17 cellular contexts compared by ENCODE assay signal in the genomic region with DNA sequence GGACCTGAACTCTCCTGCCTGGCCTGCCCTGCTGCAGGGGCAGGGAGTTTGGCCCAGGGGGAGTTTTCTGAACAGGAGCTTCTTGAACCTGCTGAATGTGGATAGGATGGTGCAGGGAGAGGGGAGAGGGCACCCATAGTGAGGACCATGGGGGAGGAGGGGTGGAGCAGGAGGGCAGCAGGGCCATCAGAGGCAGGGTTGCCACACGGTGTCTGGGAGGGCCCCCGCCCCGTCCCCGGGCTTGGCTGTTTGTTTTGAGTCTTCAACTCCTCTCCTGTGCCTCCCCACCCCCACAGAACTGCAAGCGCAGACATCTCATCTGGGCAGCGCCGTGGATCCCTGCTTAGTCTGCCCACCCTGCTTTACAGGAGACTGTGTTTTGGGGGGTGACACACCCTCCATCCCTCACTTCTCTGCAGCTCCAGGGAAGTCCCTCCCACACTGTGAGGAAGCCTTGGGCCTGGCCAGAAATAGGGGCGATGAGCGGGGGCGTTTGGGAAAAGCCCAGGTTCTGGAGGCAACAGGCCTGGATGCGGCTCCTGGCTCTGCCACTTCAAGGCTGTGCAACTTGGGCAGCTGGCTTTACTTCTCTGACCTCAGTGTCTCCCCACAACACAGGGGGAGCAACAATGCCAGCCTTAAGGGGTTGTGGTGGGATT. TPM values are rescaled to one million over a fixed set of nuclear protein-coding genes. Genes with fewer than 3 reads are reported as not detected.
DNase-seq lines count a peak whose midpoint lies in the region; ATAC-seq and TF ChIP-seq lines count a peak whose summit lies in the region.
"Had no signal": no experiment of that assay in that cellular context is flagged by ENCODE, and none has a peak within 500 bp of the region (broad histone marks: within the 10 kb centered on the region; RNA-seq: fewer than 3 reads in every experiment).

No MANE protein-coding gene starts in this region.

- H3K9me3 ChIP-seq in iPS-15b (ENCODE audit: control insufficient read depth, insufficient read depth, low read length) = no peaks in the 10 kb centered on the region
- H3K9me3 ChIP-seq in spleen = no peaks in the 10 kb centered on the region
- H3K9me3 ChIP-seq: A549, SJSA1 had no signal

- ATAC-seq in HG03432 (IDR thresholded peaks at IDR 0.05; ENCODE audit: unreplicated experiment) = no peak
- ATAC-seq: A549, PC-3 had no signal

- no peaks in the 10 kb centered on the region for H3K27me3 ChIP-seq in iPS-15b (ENCODE audit: control insufficient read depth, insufficient read depth, low read length)
- H3K27me3 ChIP-seq in spleen (replicated peaks in 1 of 7) = peaks cover 0 to 36% (median 0%) of the 10 kb centered on the region in 7 donors

- no peak overlapping the region for H3K4me3 Mint-ChIP-seq in CD14-positive monocyte
- H3K4me3 Mint-ChIP-seq in T-helper 2 cell treated with Interferon-gamma antibody and Interleukin-4, amounts not matched to agents 5 μg/mL and 100 μg/mL, for 36 hours = no peak overlapping the region
- H3K4me3 Mint-ChIP-seq in activated T-helper 1 cell treated with anti-CD3 and anti-CD28 coated beads, Interleukin-12 subunit alpha, Interleukin-12 subunit beta, Interleukin-2, Interleukin-4 antibody, amounts not matched to agents 30 ng/mL and 10 ng/mL and 1 ng/mL, durations not matched to agents 14 hours and 24 hours and 36 hours = no peak overlapping the region

- H3K9ac ChIP-seq in iPS-15b (ENCODE audit: low read depth, low read length) = peak overlapping the region; percentile 12

- TF ChIP-seq POLR2A in NB4 (IDR thresholded peaks at IDR 0.05; ENCODE audit: extremely low read depth, insufficient read length) (no peak), spleen (IDR thresholded peaks at IDR 0.05) (no peak)

- 77 to 90% (median 78%) methylated on average over 8 to 11 of the region's 11 CpGs for WGBS in spleen, 5 donors

- H3K27ac ChIP-seq in spleen = peak overlapping the region in 7 of 8 donors; percentile 58 to 79 (median 72)
- H3K27ac ChIP-seq: A549, SJSA1 had no signal

- no peaks in the 10 kb centered on the region for H3K27me3 Mint-ChIP-seq in CD14-positive monocyte (ENCODE audit: low read depth in 3 of 3)
- H3K27me3 Mint-ChIP-seq in T-helper 2 cell treated with Interferon-gamma antibody and Interleukin-4, amounts not matched to agents 5 μg/mL and 100 μg/mL, for 36 hours (ENCODE audit: low read depth) = no peaks in the 10 kb centered on the region
- peaks cover 3% of the 10 kb centered on the region for H3K27me3 Mint-ChIP-seq in activated T-helper 1 cell treated with anti-CD3 and anti-CD28 coated beads, Interleukin-12 subunit alpha, Interleukin-12 subunit beta, Interleukin-2, Interleukin-4 antibody, amounts not matched to agents 30 ng/mL and 10 ng/mL and 1 ng/mL, durations not matched to agents 14 hours and 24 hours and 36 hours (ENCODE audit: insufficient read depth)

- H3K4me3 ChIP-seq in NB4 (ENCODE audit: low read depth, low read length) = no peak overlapping the region
- no peak overlapping the region for H3K4me3 ChIP-seq in iPS-15b (ENCODE audit: low read depth, low read length)
- H3K4me3 ChIP-seq in spleen = no peak overlapping the region
- H3K4me3 ChIP-seq: A549, SJSA1 had no signal

- H3K36me3 ChIP-seq in iPS-15b (ENCODE audit: control insufficient read depth, insufficient read depth, low read length) = no peaks in the 10 kb centered on the region
- peaks cover 0 to 39% (median 0%) of the 10 kb centered on the region in 6 donors for H3K36me3 ChIP-seq in spleen
- H3K36me3 ChIP-seq: SJSA1 had no signal

- peaks cover 53 to 93% of the 10 kb centered on the region in 2 donors for H3K36me3 Mint-ChIP-seq in CD14-positive monocyte
- H3K36me3 Mint-ChIP-seq in T-helper 2 cell treated with Interferon-gamma antibody and Interleukin-4, amounts not matched to agents 5 μg/mL and 100 μg/mL, for 36 hours (ENCODE audit: low read depth) = no peaks in the 10 kb centered on the region
- H3K36me3 Mint-ChIP-seq in activated T-helper 1 cell treated with anti-CD3 and anti-CD28 coated beads, Interleukin-12 subunit alpha, Interleukin-12 subunit beta, Interleukin-2, Interleukin-4 antibody, amounts not matched to agents 30 ng/mL and 10 ng/mL and 1 ng/mL, durations not matched to agents 14 hours and 24 hours and 36 hours (ENCODE audit: low read depth) = no peaks in the 10 kb centered on the region

- TF ChIP-seq CTCF in CD14-positive monocyte (IDR thresholded peaks at IDR 0.05) = no peak
- TF ChIP-seq CTCF in NB4 (IDR thresholded peaks at IDR 0.05; ENCODE audit: low read depth, low read length) = no peak
- no peak for TF ChIP-seq CTCF in spleen (IDR thresholded peaks at IDR 0.05 in 8 of 11, conservative IDR thresholded peaks at IDR 0.05 in 3 of 11)

- peak overlapping the region in 5 of 7 donors; percentile 40 to 82 (median 61) for H3K27ac Mint-ChIP-seq in CD14-positive monocyte
- no peak overlapping the region for H3K27ac Mint-ChIP-seq in T-helper 2 cell treated with Interferon-gamma antibody and Interleukin-4, amounts not matched to agents 5 μg/mL and 100 μg/mL, for 36 hours
- no peak overlapping the region for H3K27ac Mint-ChIP-seq in activated T-helper 1 cell treated with anti-CD3 and anti-CD28 coated beads, Interleukin-12 subunit alpha, Interleukin-12 subunit beta, Interleukin-2, Interleukin-4 antibody, amounts not matched to agents 30 ng/mL and 10 ng/mL and 1 ng/mL, durations not matched to agents 14 hours and 24 hours and 36 hours

- DNase-seq in CD14-positive monocyte (ENCODE audit: low spot score) = no peak
- peak; percentile 54 for DNase-seq in NB4 (ENCODE audit: low read depth)
- DNase-seq in spleen = no peak
- DNase-seq in T-helper 2 cell treated with Interferon-gamma antibody and Interleukin-4, amounts not matched to agents 5 μg/mL and 100 μg/mL, for 36 hours (ENCODE audit: low spot score) = no peak
- no peak for DNase-seq in activated T-helper 1 cell treated with anti-CD3 and anti-CD28 coated beads, Interleukin-12 subunit alpha, Interleukin-12 subunit beta, Interleukin-2, Interleukin-4 antibody, amounts not matched to agents 30 ng/mL and 10 ng/mL and 1 ng/mL, durations not matched to agents 14 hours and 24 hours and 36 hours (ENCODE audit: low spot score)
- DNase-seq: DMS79, KG1, MV-4-11, NCI-H1417, NCI-H187 treated with DMSO at 0.1 percent for 48 hours, NCI-H2227 treated with DMSO at 0.1 percent for 48 hours, NCI-H524, PC-3 had no signal

- H3K4me1 ChIP-seq in iPS-15b (ENCODE audit: control insufficient read depth, insufficient read depth, low read length) (no peaks in the 10 kb centered on the region), spleen (peaks cover 0 to 77% (median 26%) of the 10 kb centered on the region in 6 donors)
- H3K4me1 ChIP-seq: A549, SJSA1 had no signal

- intact Hi-C loops in CD14-positive monocyte (cut with micrococcal nuclease) (no loop called here), spleen (cut with DNase I; ENCODE audit: low total_unique reads) (no loop called here)
- intact Hi-C loops in activated T-helper 1 cell treated with anti-CD3 and anti-CD28 coated beads, Interleukin-12 subunit alpha, Interleukin-12 subunit beta, Interleukin-2, Interleukin-4 antibody, amounts not matched to agents 30 ng/mL and 10 ng/mL and 1 ng/mL, durations not matched to agents 14 hours and 24 hours and 36 hours (cut with micrococcal nuclease) = no loop called here

- H3K9me3 Mint-ChIP-seq in CD14-positive monocyte = no peaks in the 10 kb centered on the region
- no peaks in the 10 kb centered on the region for H3K9me3 Mint-ChIP-seq in T-helper 2 cell treated with Interferon-gamma antibody and Interleukin-4, amounts not matched to agents 5 μg/mL and 100 μg/mL, for 36 hours
- H3K9me3 Mint-ChIP-seq in activated T-helper 1 cell treated with anti-CD3 and anti-CD28 coated beads, Interleukin-12 subunit alpha, Interleukin-12 subunit beta, Interleukin-2, Interleukin-4 antibody, amounts not matched to agents 30 ng/mL and 10 ng/mL and 1 ng/mL, durations not matched to agents 14 hours and 24 hours and 36 hours = no peaks in the 10 kb centered on the region

- peaks cover 55% of the 10 kb centered on the region for H3K4me1 Mint-ChIP-seq in CD14-positive monocyte
- peaks cover 2% of the 10 kb centered on the region for H3K4me1 Mint-ChIP-seq in T-helper 2 cell treated with Interferon-gamma antibody and Interleukin-4, amounts not matched to agents 5 μg/mL and 100 μg/mL, for 36 hours (ENCODE audit: low read depth)
- H3K4me1 Mint-ChIP-seq in activated T-helper 1 cell treated with anti-CD3 and anti-CD28 coated beads, Interleukin-12 subunit alpha, Interleukin-12 subunit beta, Interleukin-2, Interleukin-4 antibody, amounts not matched to agents 30 ng/mL and 10 ng/mL and 1 ng/mL, durations not matched to agents 14 hours and 24 hours and 36 hours (ENCODE audit: low read depth) = peaks cover 5% of the 10 kb centered on the region

RNA-seq across cellular contexts. Expression of gene NFAM1, which starts 14.4 kb away (rescaled TPM):
- 10 to 100 TPM; 36.0 to 69.7 TPM for polyA plus RNA-seq in CD14-positive monocyte
- 10 to 100 TPM; 18.7 to 56.6 (median 39.0) TPM for total RNA-seq in spleen
- polyA plus RNA-seq in spleen = 10 to 100 TPM in 1 of 3 donors, 1 to 10 TPM in 2; 2.0 to 10.6 (median 3.0) TPM
- 0.12 and 0.88 TPM in 2 replicates for total RNA-seq in activated T-helper 1 cell treated with anti-CD3 and anti-CD28 coated beads, Interleukin-12 subunit alpha, Interleukin-12 subunit beta, Interleukin-2, Interleukin-4 antibody, amounts not matched to agents 30 ng/mL and 10 ng/mL and 1 ng/mL, durations not matched to agents 14 hours and 24 hours and 36 hours
- total RNA-seq: SJSA1 had no signal
- polyA plus RNA-seq: A549 had no signal

Comparison
In these comparisons a context has a peak if more than half of its experiments do, and no peak if none do; other contexts are left out.
1. H3K27ac Mint-ChIP-seq: peak in CD14-positive monocyte (5 of 7); none in T-helper 2 cell treated with Interferon-gamma antibody and Interleukin-4, amounts not matched to agents 5 μg/mL and 100 μg/mL, for 36 hours (single experiment) and activated T-helper 1 cell treated with anti-CD3 and anti-CD28 coated beads, Interleukin-12 subunit alpha, Interleukin-12 subunit beta, Interleukin-2, Interleukin-4 antibody, amounts not matched to agents 30 ng/mL and 10 ng/mL and 1 ng/mL, durations not matched to agents 14 hours and 24 hours and 36 hours (single experiment).
2. RNA of gene NFAM1, which starts 14.4 kb away (total RNA-seq): 18.7 to 56.6 TPM in spleen; 0.12 to 0.88 TPM in activated T-helper 1 cell treated with anti-CD3 and anti-CD28 coated beads, Interleukin-12 subunit alpha, Interleukin-12 subunit beta, Interleukin-2, Interleukin-4 antibody, amounts not matched to agents 30 ng/mL and 10 ng/mL and 1 ng/mL, durations not matched to agents 14 hours and 24 hours and 36 hours; every median in the first group is over 10 times any median in the second.